In genomic region chr3:36964827-36965226, GRCh38 we compare ENCODE assay signal across 19 cellular contexts. TPM values are rescaled to one million over a fixed set of nuclear protein-coding genes. Genes with fewer than 3 reads are reported as not detected.
DNase-seq lines count a peak whose midpoint lies in the region; ATAC-seq and TF ChIP-seq lines count a peak whose summit lies in the region.
"Had no signal": no experiment of that assay in that cellular context is flagged by ENCODE, and none has a peak within 500 bp of the region (broad histone marks: within the 10 kb centered on the region; RNA-seq: fewer than 3 reads in every experiment).

No MANE protein-coding gene starts in this region.

- in situ Hi-C loops in brain microvascular endothelial cell (cut with HindIII; ENCODE audit: low pct_ligation_motif_present, low sequenced_read_pairs), result no loop called here

- H3K36me3 ChIP-seq in HUES48 (ENCODE audit: control insufficient read depth, insufficient read depth, low read length) (no peaks in the 10 kb centered on the region), brain microvascular endothelial cell (replicated peaks) (no peaks in the 10 kb centered on the region)
- H3K36me3 ChIP-seq: heart left ventricle, right atrium auricular region, SJCRH30, WERI-Rb-1 had no signal

- H3K4me1 Mint-ChIP-seq in memory B cell, result peaks cover 22% of the 10 kb centered on the region
- H3K4me1 Mint-ChIP-seq in activated T-helper 17 cell treated with anti-CD3 and anti-CD28 coated beads, Interleukin-2, amount 50 U/mL, for 72 hours, result peaks cover 11% of the 10 kb centered on the region

- H3K9me3 Mint-ChIP-seq in memory B cell, result no peaks in the 10 kb centered on the region
- H3K9me3 Mint-ChIP-seq in activated T-helper 17 cell treated with anti-CD3 and anti-CD28 coated beads, Interleukin-2, amount 50 U/mL, for 72 hours, result no peaks in the 10 kb centered on the region
- H3K9me3 Mint-ChIP-seq: IgD-negative memory B cell; natural killer cell treated with Interleukin-12 subunit alpha and Interleukin-12 subunit beta and Interleukin-15 and Interleukin-18, amount 100 ng/mL, for 72 hours had no signal

- peak; percentile 49 for ATAC-seq in GM18519 (IDR thresholded peaks at IDR 0.05; ENCODE audit: low FRiP score, unreplicated experiment)
- peak; percentile 73 for ATAC-seq in HG02610 (IDR thresholded peaks at IDR 0.05; ENCODE audit: unreplicated experiment)
- ATAC-seq in memory B cell (ENCODE audit: low read depth), result peak; percentile 77
- no peak for ATAC-seq in GM21825 (IDR thresholded peaks at IDR 0.05; ENCODE audit: unreplicated experiment)
- no peak for ATAC-seq in activated T-helper 17 cell treated with anti-CD3 and anti-CD28 coated beads, Interleukin-2, amount 50 U/mL, for 72 hours (replicated peaks)
- ATAC-seq: heart left ventricle; left colon; natural killer cell treated with Interleukin-12 subunit alpha and Interleukin-12 subunit beta and Interleukin-15 and Interleukin-18, amount 100 ng/mL, for 72 hours had no signal

- H3K27me3 ChIP-seq in HUES48 (ENCODE audit: control insufficient read depth, insufficient read depth, low read length) (no peaks in the 10 kb centered on the region), brain microvascular endothelial cell (replicated peaks) (no peaks in the 10 kb centered on the region)
- H3K27me3 ChIP-seq: heart left ventricle, right atrium auricular region, SJCRH30 had no signal

- H3K4me3 ChIP-seq in HUES48 (ENCODE audit: low read depth, low read length) (no peak overlapping the region), brain microvascular endothelial cell (ENCODE audit: low read depth, low read length) (no peak overlapping the region)
- H3K4me3 ChIP-seq: heart left ventricle, right atrium auricular region, SJCRH30 had no signal

- H3K4me3 Mint-ChIP-seq in memory B cell, result peak overlapping the region; percentile 0
- H3K4me3 Mint-ChIP-seq in activated T-helper 17 cell treated with anti-CD3 and anti-CD28 coated beads, Interleukin-2, amount 50 U/mL, for 72 hours, result no peak overlapping the region
- H3K4me3 Mint-ChIP-seq: natural killer cell treated with Interleukin-12 subunit alpha and Interleukin-12 subunit beta and Interleukin-15 and Interleukin-18, amount 100 ng/mL, for 72 hours had no signal

- H3K27ac Mint-ChIP-seq in memory B cell, result peak overlapping the region; percentile 53
- no peak overlapping the region for H3K27ac Mint-ChIP-seq in activated T-helper 17 cell treated with anti-CD3 and anti-CD28 coated beads, Interleukin-2, amount 50 U/mL, for 72 hours
- H3K27ac Mint-ChIP-seq: natural killer cell treated with Interleukin-12 subunit alpha and Interleukin-12 subunit beta and Interleukin-15 and Interleukin-18, amount 100 ng/mL, for 72 hours had no signal

- no peaks in the 10 kb centered on the region for H3K36me3 Mint-ChIP-seq in memory B cell
- H3K36me3 Mint-ChIP-seq in activated T-helper 17 cell treated with anti-CD3 and anti-CD28 coated beads, Interleukin-2, amount 50 U/mL, for 72 hours (ENCODE audit: low read depth), result no peaks in the 10 kb centered on the region
- H3K36me3 Mint-ChIP-seq: natural killer cell treated with Interleukin-12 subunit alpha and Interleukin-12 subunit beta and Interleukin-15 and Interleukin-18, amount 100 ng/mL, for 72 hours had no signal

- peaks cover 15% of the 10 kb centered on the region for H3K4me1 ChIP-seq in HUES48 (ENCODE audit: control insufficient read depth, insufficient read depth, low read length)
- H3K4me1 ChIP-seq: SJCRH30 had no signal

- H3K27me3 Mint-ChIP-seq in memory B cell, result no peaks in the 10 kb centered on the region
- no peaks in the 10 kb centered on the region for H3K27me3 Mint-ChIP-seq in activated T-helper 17 cell treated with anti-CD3 and anti-CD28 coated beads, Interleukin-2, amount 50 U/mL, for 72 hours
- H3K27me3 Mint-ChIP-seq: IgD-negative memory B cell; natural killer cell treated with Interleukin-12 subunit alpha and Interleukin-12 subunit beta and Interleukin-15 and Interleukin-18, amount 100 ng/mL, for 72 hours had no signal

- H3K27ac ChIP-seq in HUES48 (ENCODE audit: low read depth, low read length) (peak overlapping the region; percentile 20), brain microvascular endothelial cell (no peak overlapping the region)
- H3K27ac ChIP-seq: heart left ventricle, right atrium auricular region, SJCRH30, WERI-Rb-1 had no signal

- no peak for DNase-seq in memory B cell (ENCODE audit: low spot score in 2 of 2)
- DNase-seq in brain microvascular endothelial cell, result no peak
- no peak for DNase-seq in NCI-H1105 (lab: John Stamatoyannopoulos, UW)
- DNase-seq: activated T-cell treated with anti-CD3 and anti-CD28 coated beads for 4 hours; EL; heart left ventricle; left colon; SJCRH30; stimulated activated CD4-positive, alpha-beta T cell treated with anti-CD3 and anti-CD28 coated beads, Interleukin-4, amount 100 ng/mL, for 1 hour; stimulated activated naive CD4-positive, alpha-beta T cell; WERI-Rb-1 had no signal

- no peak for TF ChIP-seq CTCF in brain microvascular endothelial cell (IDR thresholded peaks at IDR 0.05; ENCODE audit: low read depth, low read length, missing control alignments)

- H3K9ac ChIP-seq in HUES48 (ENCODE audit: low read depth, low read length), result no peak overlapping the region

- H3K9me3 ChIP-seq in HUES48 (ENCODE audit: control insufficient read depth, insufficient read depth, low read length), result no peaks in the 10 kb centered on the region
- H3K9me3 ChIP-seq: heart left ventricle, right atrium auricular region, SJCRH30 had no signal

RNA-seq across cellular contexts. Expression of gene TRANK1, which starts 20.0 kb away (rescaled TPM):
- total RNA-seq in activated T-helper 17 cell treated with anti-CD3 and anti-CD28 coated beads, Interleukin-2, amount 50 U/mL, for 72 hours, result 10 to 100 TPM; 12.3 to 12.8 TPM

RNA-seq across cellular contexts. Expression of gene EPM2AIP1, which starts 28.1 kb away (rescaled TPM):
- total RNA-seq in activated T-helper 17 cell treated with anti-CD3 and anti-CD28 coated beads, Interleukin-2, amount 50 U/mL, for 72 hours, result 10 to 100 TPM; 14.8 to 21.0 TPM

RNA-seq across cellular contexts. Expression of gene MLH1, which starts 28.5 kb away (rescaled TPM):
- 10 to 100 TPM; 47.5 to 62.2 TPM for total RNA-seq in activated T-helper 17 cell treated with anti-CD3 and anti-CD28 coated beads, Interleukin-2, amount 50 U/mL, for 72 hours

Comparison
In these comparisons a context has a peak if more than half of its experiments do, and no peak if none do; other contexts are left out.
1. ATAC-seq: peak in GM18519 (single experiment), HG02610 (single experiment) and memory B cell (single experiment); none in GM21825 (single experiment) and activated T-helper 17 cell treated with anti-CD3 and anti-CD28 coated beads, Interleukin-2, amount 50 U/mL, for 72 hours (single experiment).